In genomic region chr20:49785851-49786174, GRCh38 we compare ENCODE assay signal across 10 cellular contexts. TPM values are rescaled to one million over a fixed set of nuclear protein-coding genes. Genes with fewer than 3 reads are reported as not detected.
DNase-seq lines count a peak whose midpoint lies in the region; ATAC-seq and TF ChIP-seq lines count a peak whose summit lies in the region.
"Had no signal": no experiment of that assay in that cellular context is flagged by ENCODE, and none has a peak within 500 bp of the region (broad histone marks: within the 10 kb centered on the region; RNA-seq: fewer than 3 reads in every experiment).

No MANE protein-coding gene starts in this region.

- peak; percentile 41 for DNase-seq in KG1 (lab: John Stamatoyannopoulos, UW)
- no peak for DNase-seq in natural killer cell treated with Interleukin-12 subunit alpha and Interleukin-12 subunit beta and Interleukin-15 and Interleukin-18, amount 100 ng/mL, for 72 hours (ENCODE audit: low spot score)
- DNase-seq in type B pancreatic cell (ENCODE audit: extremely low spot score, unreplicated experiment), result no peak
- no peak for DNase-seq in activated CD8-positive, alpha-beta memory T cell treated with anti-CD3 and anti-CD28 coated beads for 24 hours
- no peak for DNase-seq in tibial artery
- no peak for DNase-seq in H4 (ENCODE audit: low spot score)
- DNase-seq: activated CD4-positive, alpha-beta T cell treated with anti-CD3 and anti-CD28 coated beads, Interleukin-2, amount 50 U/mL, for 4 hours; cortex of kidney had no signal

- H3K4me1 Mint-ChIP-seq in natural killer cell treated with Interleukin-12 subunit alpha and Interleukin-12 subunit beta and Interleukin-15 and Interleukin-18, amount 100 ng/mL, for 72 hours (ENCODE audit: low read depth in 2 of 2), result peaks cover 16 to 18% of the 10 kb centered on the region in 2 donors
- H3K4me1 Mint-ChIP-seq in type B pancreatic cell (ENCODE audit: unreplicated experiment), result no peaks in the 10 kb centered on the region

- TF ChIP-seq CTCF in type B pancreatic cell (conservative IDR thresholded peaks at IDR 0.05) (no peak), tibial artery (IDR thresholded peaks at IDR 0.05) (no peak)

- no peaks in the 10 kb centered on the region for H3K36me3 Mint-ChIP-seq in natural killer cell treated with Interleukin-12 subunit alpha and Interleukin-12 subunit beta and Interleukin-15 and Interleukin-18, amount 100 ng/mL, for 72 hours
- H3K36me3 Mint-ChIP-seq in type B pancreatic cell, result no peaks in the 10 kb centered on the region

- peak overlapping the region; percentile 33 to 51 for H3K27ac Mint-ChIP-seq in natural killer cell treated with Interleukin-12 subunit alpha and Interleukin-12 subunit beta and Interleukin-15 and Interleukin-18, amount 100 ng/mL, for 72 hours
- no peak overlapping the region for H3K27ac Mint-ChIP-seq in type B pancreatic cell

- no peaks in the 10 kb centered on the region for H3K4me1 ChIP-seq in tibial artery

- ATAC-seq in GM18861 (IDR thresholded peaks at IDR 0.05; ENCODE audit: unreplicated experiment), result peak; percentile 90
- peak; percentile 84 for ATAC-seq in HG02571 (IDR thresholded peaks at IDR 0.05; ENCODE audit: unreplicated experiment)
- ATAC-seq in natural killer cell treated with Interleukin-12 subunit alpha and Interleukin-12 subunit beta and Interleukin-15 and Interleukin-18, amount 100 ng/mL, for 72 hours, result peak in 1 of 2 donors; percentile 59

- H3K4me3 Mint-ChIP-seq in natural killer cell treated with Interleukin-12 subunit alpha and Interleukin-12 subunit beta and Interleukin-15 and Interleukin-18, amount 100 ng/mL, for 72 hours, result peak overlapping the region; percentile 60
- no peak overlapping the region for H3K4me3 Mint-ChIP-seq in type B pancreatic cell

- H3K9me3 Mint-ChIP-seq in natural killer cell treated with Interleukin-12 subunit alpha and Interleukin-12 subunit beta and Interleukin-15 and Interleukin-18, amount 100 ng/mL, for 72 hours, result no peaks in the 10 kb centered on the region
- no peaks in the 10 kb centered on the region for H3K9me3 Mint-ChIP-seq in type B pancreatic cell

- no peaks in the 10 kb centered on the region for H3K9me3 ChIP-seq in tibial artery

- no peak overlapping the region for H3K4me3 ChIP-seq in tibial artery

- intact Hi-C loops in tibial artery (cut with DNase I; ENCODE audit: low total_unique reads), result no loop called here

- H3K27ac ChIP-seq in tibial artery, result no peak overlapping the region

- H3K36me3 ChIP-seq in tibial artery, result no peaks in the 10 kb centered on the region

- no peaks in the 10 kb centered on the region for H3K27me3 Mint-ChIP-seq in natural killer cell treated with Interleukin-12 subunit alpha and Interleukin-12 subunit beta and Interleukin-15 and Interleukin-18, amount 100 ng/mL, for 72 hours
- H3K27me3 Mint-ChIP-seq in type B pancreatic cell, result no peaks in the 10 kb centered on the region

- H3K27me3 ChIP-seq in tibial artery, result no peaks in the 10 kb centered on the region

RNA-seq across cellular contexts. Expression of gene SLC9A8, which starts 26.8 kb away (rescaled TPM):
- 10 to 100 TPM; 22.0 to 27.6 TPM for total RNA-seq in natural killer cell treated with Interleukin-12 subunit alpha and Interleukin-12 subunit beta and Interleukin-15 and Interleukin-18, amount 100 ng/mL, for 72 hours
- 8.6 and 9.4 TPM in 2 replicates for total RNA-seq in type B pancreatic cell (ENCODE audit: low replicate concordance)
- 4.9 TPM in 2 replicates for total RNA-seq in H4 (2014; rRNA removed; shearing (Covaris generic))
